ENCODE assay signal across 1 cellular context in genomic region chr1:110477041-110477440, GRCh38.
TF ChIP-seq lines count a peak whose summit lies in the region.

No MANE protein-coding gene starts in this region.

TF ChIP-seq in HEK293, 187 proteins besides CTCF, POLR2A, EP300 and RAD21 (continued from another document and continues in another):
- TF ChIP-seq ZNF692 (tag by site-specific recombination; IDR thresholded peaks at IDR 0.05) (0 out of 2 replicates have a peak, but pooled peaks have one; percentile 20), ZNF280D (tag by site-specific recombination; IDR thresholded peaks at IDR 0.05) (no peak), AEBP2 (tag by site-specific recombination; IDR thresholded peaks at IDR 0.05; ENCODE audit: borderline replicate concordance) (no peak), ZNF664 (tag by site-specific recombination; IDR thresholded peaks at IDR 0.05) (no peak), ZNF76 (tag by site-specific recombination; IDR thresholded peaks at IDR 0.05; ENCODE audit: borderline replicate concordance, low read depth) (no peak), GLI4 (tag by site-specific recombination; IDR thresholded peaks at IDR 0.05) (no peak), ZNF366 (tag by site-specific recombination; conservative IDR thresholded peaks at IDR 0.05) (peak; percentile 65), HOXD13 (CRISPR knock-in tag; IDR thresholded peaks at IDR 0.05; ENCODE audit: borderline replicate concordance) (no peak), ZNF184 (tag by site-specific recombination; IDR thresholded peaks at IDR 0.05) (0 out of 2 replicates have a peak, but pooled peaks have one; percentile 70), ZNF132 (tag by site-specific recombination; IDR thresholded peaks at IDR 0.05; ENCODE audit: borderline replicate concordance) (no peak), ZNF785 (tag by site-specific recombination; IDR thresholded peaks at IDR 0.05) (no peak), ZNF16 (tag by site-specific recombination; IDR thresholded peaks at IDR 0.05; ENCODE audit: low read depth) (no peak), ZNF610 (tag by site-specific recombination; IDR thresholded peaks at IDR 0.05; ENCODE audit: borderline replicate concordance) (no peak), KLF9 (tag by site-specific recombination; IDR thresholded peaks at IDR 0.05; ENCODE audit: low read depth) (no peak), ZNF629 (tag by site-specific recombination; IDR thresholded peaks at IDR 0.05) (peak; percentile 84), ZNF354C (tag by site-specific recombination; IDR thresholded peaks at IDR 0.05; ENCODE audit: borderline replicate concordance, low read depth) (no peak), ZNF302 (tag by site-specific recombination; IDR thresholded peaks at IDR 0.05; ENCODE audit: low read depth) (no peak), KLF17 (tag by site-specific recombination; IDR thresholded peaks at IDR 0.05) (peak; percentile 66), ZNF561 (tag by site-specific recombination; IDR thresholded peaks at IDR 0.05; ENCODE audit: borderline replicate concordance) (no peak), GLIS2 (tag by site-specific recombination; IDR thresholded peaks at IDR 0.05) (no peak), PRDM10 (tag by site-specific recombination; IDR thresholded peaks at IDR 0.05) (no peak), YY1 (tag by site-specific recombination; IDR thresholded peaks at IDR 0.05) (no peak), ZEB2 (tag by site-specific recombination; IDR thresholded peaks at IDR 0.05) (peak; percentile 89), ZBTB1 (tag by site-specific recombination; IDR thresholded peaks at IDR 0.05) (no peak), ZNF426 (tag by site-specific recombination; IDR thresholded peaks at IDR 0.05) (no peak), ZNF791 (tag by site-specific recombination; IDR thresholded peaks at IDR 0.05) (no peak), ZNF211 (tag by site-specific recombination; IDR thresholded peaks at IDR 0.05; ENCODE audit: low read depth) (no peak), ZNF514 (tag by site-specific recombination; IDR thresholded peaks at IDR 0.05) (no peak), PRDM2 (tag by site-specific recombination; IDR thresholded peaks at IDR 0.05; ENCODE audit: borderline replicate concordance) (no peak), ZNF530 (tag by site-specific recombination; IDR thresholded peaks at IDR 0.05; ENCODE audit: low read depth) (no peak), ZNF560 (tag by site-specific recombination; IDR thresholded peaks at IDR 0.05; ENCODE audit: borderline replicate concordance) (no peak), ZNF311 (tag by site-specific recombination; IDR thresholded peaks at IDR 0.05; ENCODE audit: borderline replicate concordance) (no peak), ZNF223 (tag by site-specific recombination; IDR thresholded peaks at IDR 0.05) (no peak), KLF8 (tag by site-specific recombination; IDR thresholded peaks at IDR 0.05) (peak; percentile 56), ZNF274 (IDR thresholded peaks at IDR 0.05; ENCODE audit: low read length) (no peak), ZNF274 (tag by site-specific recombination; IDR thresholded peaks at IDR 0.05; ENCODE audit: borderline replicate concordance) (no peak), ZNF37A (tag by site-specific recombination; IDR thresholded peaks at IDR 0.05) (no peak), ZSCAN16 (tag by site-specific recombination; IDR thresholded peaks at IDR 0.05) (no peak), ZBTB49 (tag by site-specific recombination; IDR thresholded peaks at IDR 0.05; ENCODE audit: low read depth) (no peak), ZNF580 (tag by site-specific recombination; IDR thresholded peaks at IDR 0.05) (no peak), ZNF701 (tag by site-specific recombination; IDR thresholded peaks at IDR 0.05) (no peak), ZNF677 (tag by site-specific recombination; IDR thresholded peaks at IDR 0.05) (no peak), ZNF654 (tag by site-specific recombination; IDR thresholded peaks at IDR 0.05; ENCODE audit: low read depth) (no peak)
